9 cellular contexts compared by ENCODE assay signal in genomic region chr11:70547821-70548670, GRCh38.
DNase-seq lines count a peak whose midpoint lies in the region; ATAC-seq and TF ChIP-seq lines count a peak whose summit lies in the region.
"Had no signal": no experiment of that assay in that cellular context is flagged by ENCODE, and none has a peak within 500 bp of the region (broad histone marks: within the 10 kb centered on the region; RNA-seq: fewer than 3 reads in every experiment).

No MANE protein-coding gene starts in this region.

- H3K4me1 Mint-ChIP-seq in brain = peaks cover 87% of the 10 kb centered on the region
- H3K4me1 Mint-ChIP-seq in activated CD4-positive, alpha-beta T cell treated with anti-CD3 and anti-CD28 coated beads for 36 hours = no peaks in the 10 kb centered on the region
- H3K4me1 Mint-ChIP-seq in MCF 10A (ENCODE audit: insufficient read depth, unreplicated experiment) = no peaks in the 10 kb centered on the region

- CTCF ChIA-PET in activated CD4-positive, alpha-beta T cell treated with anti-CD3 and anti-CD28 coated beads for 36 hours (lab: Charles Lee) = interaction anchor here (1.6 kb wide), 1 partner anchor 8 kb away, joined by 4 read pairs; no protein-coding TSS in a partner anchor
- CTCF ChIA-PET in MCF 10A (lab: Yijun Ruan, JAX) = interaction anchor here (0.6 kb wide), 1 partner anchor 83 kb away, joined by 3 read pairs; no protein-coding TSS in a partner anchor

- H3K9me3 Mint-ChIP-seq in brain = peaks cover 0 to 3% (median 0%) of the 10 kb centered on the region in 5 experiments
- no peaks in the 10 kb centered on the region for H3K9me3 Mint-ChIP-seq in activated CD4-positive, alpha-beta T cell treated with anti-CD3 and anti-CD28 coated beads for 36 hours (ENCODE audit: low read depth)
- H3K9me3 Mint-ChIP-seq in MCF 10A (ENCODE audit: unreplicated experiment) = peaks cover 6% of the 10 kb centered on the region

- H3K27ac ChIP-seq in left ventricle myocardium inferior (replicated peaks) = no peak overlapping the region
- H3K27ac ChIP-seq in stomach = no peak overlapping the region

- no peak for TF ChIP-seq EP300 in stomach (IDR thresholded peaks at IDR 0.05)

- H3K27ac Mint-ChIP-seq in brain (peak overlapping the region; percentile 81 to 97 (median 87)), MCF 10A (ENCODE audit: low read depth, unreplicated experiment) (no peak overlapping the region)
- H3K27ac Mint-ChIP-seq in activated CD4-positive, alpha-beta T cell treated with anti-CD3 and anti-CD28 coated beads for 36 hours = no peak overlapping the region

- DNase-seq in Right ventricle myocardium superior (peak; percentile 47), left ventricle myocardium inferior (no peak), NCI-H345 treated with DMSO at 0.1 percent for 48 hours (lab: John Stamatoyannopoulos, UW; ENCODE audit: unreplicated experiment) (peak; percentile 61), stomach (peak; percentile 48), MCF 10A (ENCODE audit: unreplicated experiment) (no peak)
- DNase-seq in activated CD4-positive, alpha-beta T cell treated with anti-CD3 and anti-CD28 coated beads for 36 hours = no peak
- DNase-seq: mesenchymal stem cell had no signal

- H3K4me3 ChIP-seq in left ventricle myocardium inferior (no peak overlapping the region), stomach (no peak overlapping the region)

- H3K36me3 ChIP-seq in left ventricle myocardium inferior (no peaks in the 10 kb centered on the region), stomach (no peaks in the 10 kb centered on the region)

- H3K27me3 Mint-ChIP-seq in brain = no peaks in the 10 kb centered on the region
- no peaks in the 10 kb centered on the region for H3K27me3 Mint-ChIP-seq in activated CD4-positive, alpha-beta T cell treated with anti-CD3 and anti-CD28 coated beads for 36 hours
- H3K27me3 Mint-ChIP-seq in MCF 10A (ENCODE audit: insufficient read depth, unreplicated experiment) = no peaks in the 10 kb centered on the region

- peak overlapping the region in 3 of 5 experiments; percentile 31 to 42 (median 42) for H3K4me3 Mint-ChIP-seq in brain
- no peak overlapping the region for H3K4me3 Mint-ChIP-seq in activated CD4-positive, alpha-beta T cell treated with anti-CD3 and anti-CD28 coated beads for 36 hours
- H3K4me3 Mint-ChIP-seq in MCF 10A (ENCODE audit: unreplicated experiment) = no peak overlapping the region

- TF ChIP-seq CTCF in left ventricle myocardium inferior (IDR thresholded peaks at IDR 0.05; ENCODE audit: borderline replicate concordance) (no peak), brain (conservative IDR thresholded peaks at IDR 0.05) (no peak), stomach (IDR thresholded peaks at IDR 0.05) (no peak), MCF 10A (IDR thresholded peaks at IDR 0.05; ENCODE audit: unreplicated experiment) (no peak)

- H3K27me3 ChIP-seq in left ventricle myocardium inferior (ENCODE audit: low read depth) (peaks cover 92% of the 10 kb centered on the region), stomach (peaks cover 0 to 18% (median 0%) of the 10 kb centered on the region in 3 donors)

- intact Hi-C loops in Right ventricle myocardium superior (cut with DNase I) = no loop called here
- intact Hi-C loops in left ventricle myocardium inferior (cut with micrococcal nuclease) = no loop called here
- intact Hi-C loops in stomach (cut with DNase I; ENCODE audit: low total_unique reads) = no loop called here
- intact Hi-C loops in activated CD4-positive, alpha-beta T cell treated with anti-CD3 and anti-CD28 coated beads for 36 hours (cut with DNase I, micrococcal nuclease) = no loop called here
- intact Hi-C loops in MCF 10A (cut with micrococcal nuclease) = no loop called here

- POLR2A ChIA-PET in activated CD4-positive, alpha-beta T cell treated with anti-CD3 and anti-CD28 coated beads for 36 hours (lab: Charles Lee) = no interaction called here
- POLR2A ChIA-PET in MCF 10A (lab: Yijun Ruan, JAX) = no interaction called here

- H3K4me1 ChIP-seq in left ventricle myocardium inferior (peaks cover 6% of the 10 kb centered on the region), stomach (no peaks in the 10 kb centered on the region)

- H3K9me3 ChIP-seq in left ventricle myocardium inferior (replicated peaks) (no peaks in the 10 kb centered on the region), stomach (no peaks in the 10 kb centered on the region)

- BruUV-seq in MCF 10A (replicated peaks; lab: Mats Ljungman, UMichigan) = no TSS peak

- H3K36me3 Mint-ChIP-seq in brain (peaks cover 4% of the 10 kb centered on the region), MCF 10A (ENCODE audit: insufficient read depth, unreplicated experiment) (no peaks in the 10 kb centered on the region)
- H3K36me3 Mint-ChIP-seq in activated CD4-positive, alpha-beta T cell treated with anti-CD3 and anti-CD28 coated beads for 36 hours (ENCODE audit: low read depth) = no peaks in the 10 kb centered on the region

- no peak for TF ChIP-seq POLR2A in stomach (IDR thresholded peaks at IDR 0.05)

- 67 to 78% (median 77%) methylated on average over 19 to 22 of the region's 22 CpGs for WGBS in stomach, 5 donors

- peak; percentile 71 for ATAC-seq in Right ventricle myocardium superior (ENCODE audit: poor library complexity)
- no peak for ATAC-seq in activated CD4-positive, alpha-beta T cell treated with anti-CD3 and anti-CD28 coated beads for 36 hours
- ATAC-seq in HG03025 (IDR thresholded peaks at IDR 0.05; ENCODE audit: low FRiP score, unreplicated experiment) = no peak

Comparison
In these comparisons a context has a peak if more than half of its experiments do, and no peak if none do; other contexts are left out.
1. DNase-seq: peak in Right ventricle myocardium superior (single experiment), NCI-H345 treated with DMSO at 0.1 percent for 48 hours (single experiment) and stomach (single experiment); none in left ventricle myocardium inferior (single experiment), activated CD4-positive, alpha-beta T cell treated with anti-CD3 and anti-CD28 coated beads for 36 hours (single experiment) and MCF 10A (single experiment).
2. H3K27ac Mint-ChIP-seq: peak in brain (5 of 5); none in activated CD4-positive, alpha-beta T cell treated with anti-CD3 and anti-CD28 coated beads for 36 hours (single experiment) and MCF 10A (single experiment).
3. H3K4me3 Mint-ChIP-seq: peak in brain (3 of 5); none in activated CD4-positive, alpha-beta T cell treated with anti-CD3 and anti-CD28 coated beads for 36 hours (single experiment) and MCF 10A (single experiment).